Comparison of ENCODE assay signal across 20 cellular contexts in the genomic region with DNA sequence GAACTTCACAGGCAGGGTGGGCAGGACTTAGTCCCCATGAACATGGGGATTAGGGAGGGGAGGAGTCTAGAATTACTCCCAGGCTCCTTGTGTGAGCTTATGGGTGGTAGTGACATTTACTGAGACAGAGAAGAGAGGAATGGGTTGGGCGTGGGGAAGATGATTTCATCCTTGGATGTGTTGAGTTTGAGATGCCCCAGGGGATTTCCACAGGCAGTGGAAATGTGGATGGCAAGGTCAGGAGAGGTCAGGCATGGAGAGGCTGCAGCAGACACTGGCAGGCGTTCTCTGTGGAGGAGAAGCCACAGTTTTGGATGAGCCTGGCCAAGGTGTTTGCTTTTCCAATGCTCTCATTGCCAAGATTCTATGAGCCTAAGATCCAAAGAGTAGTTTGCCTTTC.
"Had no signal": no experiment of that assay in that cellular context is flagged by ENCODE, and none has a peak within 500 bp of the region (broad histone marks: within the 10 kb centered on the region; RNA-seq: fewer than 3 reads in every experiment).

No MANE protein-coding gene starts in this region.

- H3K4me3 Mint-ChIP-seq: activated B cell treated with CpG ODN at 0.5 μM for 24 hours; activated CD4-positive, alpha-beta memory T cell treated with anti-CD3 and anti-CD28 coated beads, Interleukin-2, amount 10 ng/mL, durations not matched to agents 7 days and 5 days; activated naive CD8-positive, alpha-beta T cell treated with anti-CD3 and anti-CD28 coated beads, Interleukin-2, amount 10 ng/mL, durations not matched to agents 7 days and 5 days; effector memory CD8-positive, alpha-beta T cell; naive B cell; neural progenitor cell; T-helper 17 cell had no signal

- H3K4me2 ChIP-seq: neural progenitor cell had no signal

- ATAC-seq: body of pancreas; effector memory CD8-positive, alpha-beta T cell; foreskin keratinocyte; left lung; sciatic nerve; T-helper 17 cell had no signal

- H2AFZ ChIP-seq: neural progenitor cell had no signal

- DNase-seq: activated B cell treated with CpG ODN at 0.5 μM for 24 hours; activated CD4-positive, alpha-beta memory T cell treated with anti-CD3 and anti-CD28 coated beads, Interleukin-2, amount 10 ng/mL, durations not matched to agents 7 days and 5 days; activated CD4-positive, alpha-beta T cell treated with anti-CD3 and anti-CD28 coated beads for 4 hours; activated naive CD4-positive, alpha-beta T cell treated with Interleukin-2 at 50 U/mL for 16 hours; activated naive CD8-positive, alpha-beta T cell treated with anti-CD3 and anti-CD28 coated beads, Interleukin-2, amount 10 ng/mL, durations not matched to agents 7 days and 5 days; activated T-cell treated with anti-CD3 and anti-CD28 coated beads, Interleukin-2, amount 50 U/mL, for 1 hour; amygdala; body of pancreas; effector memory CD8-positive, alpha-beta T cell; foreskin keratinocyte; glutamatergic neuron; hypothalamus; left lung; naive B cell; spleen; stimulated activated naive CD4-positive, alpha-beta T cell; T-helper 17 cell had no signal

- H3K9me3 ChIP-seq: body of pancreas, left lung had no signal

- H3K36me3 ChIP-seq: left lung, neural progenitor cell, spleen had no signal

- H3K4me1 Mint-ChIP-seq: activated naive CD8-positive, alpha-beta T cell treated with anti-CD3 and anti-CD28 coated beads, Interleukin-2, amount 10 ng/mL, durations not matched to agents 7 days and 5 days; neural progenitor cell; T-helper 17 cell had no signal

- H3K27me3 Mint-ChIP-seq: activated B cell treated with CpG ODN at 0.5 μM for 24 hours; activated CD4-positive, alpha-beta memory T cell treated with anti-CD3 and anti-CD28 coated beads, Interleukin-2, amount 10 ng/mL, durations not matched to agents 7 days and 5 days; activated naive CD8-positive, alpha-beta T cell treated with anti-CD3 and anti-CD28 coated beads, Interleukin-2, amount 10 ng/mL, durations not matched to agents 7 days and 5 days; effector memory CD8-positive, alpha-beta T cell; naive B cell; T-helper 17 cell had no signal

- H3K4me1 ChIP-seq: body of pancreas, neural progenitor cell had no signal

- H3K9me3 Mint-ChIP-seq: effector memory CD8-positive, alpha-beta T cell had no signal

- H3K4me3 ChIP-seq: body of pancreas, left lung, neural progenitor cell, spleen had no signal

- H3K27ac ChIP-seq: body of pancreas, foreskin keratinocyte, left lung, neural progenitor cell, spleen had no signal

- H3K27ac Mint-ChIP-seq: activated B cell treated with CpG ODN at 0.5 μM for 24 hours; activated CD4-positive, alpha-beta memory T cell treated with anti-CD3 and anti-CD28 coated beads, Interleukin-2, amount 10 ng/mL, durations not matched to agents 7 days and 5 days; activated naive CD8-positive, alpha-beta T cell treated with anti-CD3 and anti-CD28 coated beads, Interleukin-2, amount 10 ng/mL, durations not matched to agents 7 days and 5 days; activated T-helper 2 cell treated with anti-CD3 and anti-CD28 coated beads, Interferon-gamma antibody, Interleukin-2, Interleukin-4, amounts not matched to agents 10 μg/mL and 5 μg/mL and 100 μg/mL, durations not matched to agents 14 hours and 24 hours and 36 hours; effector memory CD8-positive, alpha-beta T cell; naive B cell; neural progenitor cell had no signal

- H3K27me3 ChIP-seq: body of pancreas, foreskin keratinocyte, left lung, neural progenitor cell, spleen had no signal
